8 cellular contexts compared by ENCODE assay signal in genomic region chr17:59756236-59756818, GRCh38. TPM values are rescaled to one million over a fixed set of nuclear protein-coding genes. Genes with fewer than 3 reads are reported as not detected.
DNase-seq lines count a peak whose midpoint lies in the region; ATAC-seq, FAIRE-seq and TF ChIP-seq lines count a peak whose summit lies in the region.

No MANE protein-coding gene starts in this region.

- CTCF ChIA-PET in AG04449 (lab: Yijun Ruan, JAX), result no interaction called here

- H3K4me1 ChIP-seq in body of pancreas (peaks cover 29% of the 10 kb centered on the region), mesendoderm (ENCODE audit: control insufficient read depth, low read depth, low read length) (peaks cover under 1% of the 10 kb centered on the region)

- H3K9me3 ChIP-seq in body of pancreas, result no peaks in the 10 kb centered on the region

- no peak overlapping the region for H3K23ac ChIP-seq in mesendoderm (ENCODE audit: low read length)

- no peak overlapping the region for H3K4me3 ChIP-seq in AG04449 (ENCODE audit: low read depth, low read length)
- no peak overlapping the region for H3K4me3 ChIP-seq in body of pancreas
- H3K4me3 ChIP-seq in mesendoderm (ENCODE audit: low read length), result no peak overlapping the region

- no peaks in the 10 kb centered on the region for H3K79me2 ChIP-seq in mesendoderm (ENCODE audit: control insufficient read depth, insufficient read depth, low read length)

- peak overlapping the region; percentile 57 to 79 (median 62) for H3K27ac ChIP-seq in body of pancreas
- H3K27ac ChIP-seq in mesendoderm (ENCODE audit: low read depth, low read length), result no peak overlapping the region

- DNase-seq in AG04449 (ENCODE audit: low read depth, low spot score), result peak; percentile 72
- peak; percentile 72 for DNase-seq in HTR-8/SVneo (ENCODE audit: insufficient read length, low spot score)
- DNase-seq in body of pancreas, result no peak
- DNase-seq in mesendoderm, result peak; percentile 23
- DNase-seq in NCI-H82 (lab: John Stamatoyannopoulos, UW), result no peak
- no peak for DNase-seq in AG08396 (ENCODE audit: low spot score)
- no peak for DNase-seq in HPDE6-E6E7 (ENCODE audit: extremely low spot score)

- no peak overlapping the region for H4K5ac ChIP-seq in mesendoderm (ENCODE audit: low read length)

- 18 to 22% methylated on average over 3 of the region's 3 CpGs for WGBS in body of pancreas, 2 donors
- no CpG with 5 or more reads among the region's 3 CpGs for WGBS in mesendoderm (ENCODE audit: extremely low coverage, insufficient coverage, low lambda C conversion rate)

- H4K8ac ChIP-seq in mesendoderm (ENCODE audit: low read depth, low read length), result no peak overlapping the region

- no peak overlapping the region for H2BK15ac ChIP-seq in mesendoderm (replicated peaks; ENCODE audit: low read depth)

- no peak overlapping the region for H2AK5ac ChIP-seq in mesendoderm (ENCODE audit: low read length)

- no peaks in the 10 kb centered on the region for H3K79me1 ChIP-seq in mesendoderm (ENCODE audit: low read length)

- H3K4ac ChIP-seq in mesendoderm (ENCODE audit: low read depth, low read length), result no peak overlapping the region

- H3K27me3 ChIP-seq in body of pancreas (no peaks in the 10 kb centered on the region), mesendoderm (ENCODE audit: insufficient read depth, low read length, poor library complexity) (no peaks in the 10 kb centered on the region)

- FAIRE-seq in HTR-8/SVneo (lab: Jason Lieb, UNC), result peak; percentile 73

- H3K9ac ChIP-seq in mesendoderm (ENCODE audit: low read length), result no peak overlapping the region

- no peak overlapping the region for H3K18ac ChIP-seq in mesendoderm (ENCODE audit: low read length)

- no peak overlapping the region for H3K4me2 ChIP-seq in mesendoderm (ENCODE audit: low read length)

- no peak for TF ChIP-seq POLR2A in body of pancreas (IDR thresholded peaks at IDR 0.05)

- H2BK5ac ChIP-seq in mesendoderm (ENCODE audit: low read length), result no peak overlapping the region

- TF ChIP-seq CTCF in AG04449 (IDR thresholded peaks at IDR 0.05; ENCODE audit: insufficient read depth, low read length, missing control alignments), result no peak
- no peak for TF ChIP-seq CTCF in body of pancreas (IDR thresholded peaks at IDR 0.05)

- intact Hi-C loops in body of pancreas (cut with DNase I), result no loop called here

- H3K36me3 ChIP-seq in body of pancreas (replicated peaks in 1 of 2; ENCODE audit: insufficient read depth in 1 of 2, low read depth in 2 of 2) (no peaks in the 10 kb centered on the region), mesendoderm (ENCODE audit: control insufficient read depth, insufficient read depth, low read length) (no peaks in the 10 kb centered on the region)

- H3K56ac ChIP-seq in mesendoderm (ENCODE audit: low read length), result no peak overlapping the region

- POLR2A ChIA-PET in AG04449 (lab: Yijun Ruan, JAX), result interaction anchor here (6.2 kb wide), 1 partner anchor 87 kb away, joined by 449 read pairs; no protein-coding TSS in a partner anchor

- ATAC-seq in body of pancreas (no peak), HG02870 (IDR thresholded peaks at IDR 0.05; ENCODE audit: unreplicated experiment) (no peak)

- no peak overlapping the region for H2BK120ac ChIP-seq in mesendoderm (ENCODE audit: low read depth, low read length)

RNA-seq across cellular contexts. Expression of gene VMP1, which starts 48.9 kb away (rescaled TPM):
- total RNA-seq in body of pancreas, result 100 to 1,000 TPM; 174 to 259 TPM
- 46.2 TPM for polyA plus RNA-seq in mesendoderm (2013, experiment 1 of 2)
- 44.2 TPM for polyA plus RNA-seq in mesendoderm (2013, experiment 2 of 2)

RNA-seq across cellular contexts. Expression of gene PTRH2, which starts 49.1 kb away (rescaled TPM):
- 10 to 100 TPM; 15.3 to 15.5 TPM for total RNA-seq in body of pancreas
- polyA plus RNA-seq in mesendoderm (2013, experiment 1 of 2), result 47.3 TPM
- polyA plus RNA-seq in mesendoderm (2013, experiment 2 of 2), result 46.9 TPM

Comparison
In these comparisons a context has a peak if more than half of its experiments do, and no peak if none do; other contexts are left out.
1. DNase-seq: peak in AG04449 (single experiment), HTR-8/SVneo (single experiment) and mesendoderm (single experiment); none in body of pancreas (0 of 4), NCI-H82 (single experiment), AG08396 (single experiment) and HPDE6-E6E7 (single experiment).